In the genomic region with DNA sequence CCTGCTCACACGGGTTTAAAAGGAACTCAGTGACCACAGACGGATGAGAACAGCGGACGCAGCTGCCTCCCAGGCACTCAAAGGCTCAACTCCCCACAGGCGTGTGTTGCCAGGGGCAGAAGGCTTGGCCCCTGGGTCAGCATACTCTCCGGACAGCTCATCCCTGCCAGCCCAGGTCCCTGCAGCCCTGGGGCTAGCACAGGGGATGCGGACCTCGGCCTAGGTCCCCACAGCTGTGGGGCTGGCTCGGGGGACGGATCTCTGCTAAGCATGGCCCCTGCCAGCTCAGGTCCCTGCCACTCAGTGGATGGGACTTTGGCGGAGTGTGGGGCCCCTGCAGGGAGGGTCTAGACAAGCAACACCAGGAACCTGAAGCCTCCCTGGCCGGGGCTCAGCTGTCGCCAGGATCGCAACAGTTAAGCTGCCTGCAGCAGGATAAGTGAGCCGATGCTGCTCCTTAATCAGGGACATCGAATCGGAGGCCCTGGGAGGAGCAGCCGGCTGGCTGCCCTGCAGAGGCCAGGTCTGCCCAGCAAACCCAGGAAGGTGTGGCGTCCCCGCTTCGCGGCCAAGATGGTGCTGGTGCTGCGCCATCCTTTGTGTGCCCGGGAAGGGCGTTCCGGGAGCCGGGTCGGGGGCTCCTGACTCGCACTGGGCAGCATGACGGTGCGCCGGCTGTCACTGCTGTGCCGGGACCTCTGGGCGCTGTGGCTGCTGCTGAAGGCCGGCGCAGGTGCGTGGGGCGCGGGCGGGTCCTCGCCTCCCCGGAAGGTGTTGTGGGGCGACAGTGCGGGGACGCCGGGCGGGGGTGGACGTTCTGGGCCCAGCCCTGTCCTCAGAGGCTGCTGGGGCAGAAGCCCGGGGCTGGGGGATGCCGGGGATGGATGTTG, we compare ENCODE assay signal across 8 cellular contexts. TPM values are rescaled to one million over a fixed set of nuclear protein-coding genes. Genes with fewer than 3 reads are reported as not detected.
DNase-seq lines count a peak whose midpoint lies in the region; ATAC-seq and TF ChIP-seq lines count a peak whose summit lies in the region.

No MANE protein-coding gene starts in this region.

- no peak for ATAC-seq in activated CD8-positive, alpha-beta T cell treated with anti-CD3 and anti-CD28 coated beads for 36 hours
- no peak for ATAC-seq in GM18858 (IDR thresholded peaks at IDR 0.05; ENCODE audit: unreplicated experiment)

- intact Hi-C loops in activated CD8-positive, alpha-beta T cell treated with anti-CD3 and anti-CD28 coated beads for 36 hours (cut with micrococcal nuclease): no loop called here

- H3K9me3 Mint-ChIP-seq in activated CD8-positive, alpha-beta T cell treated with anti-CD3 and anti-CD28 coated beads for 36 hours: peaks cover 4% of the 10 kb centered on the region

- H3K27ac Mint-ChIP-seq in activated CD8-positive, alpha-beta T cell treated with anti-CD3 and anti-CD28 coated beads for 36 hours: no peak overlapping the region

- peaks cover 2% of the 10 kb centered on the region for H3K27me3 Mint-ChIP-seq in activated CD8-positive, alpha-beta T cell treated with anti-CD3 and anti-CD28 coated beads for 36 hours

- H3K4me3 Mint-ChIP-seq in activated CD8-positive, alpha-beta T cell treated with anti-CD3 and anti-CD28 coated beads for 36 hours: no peak overlapping the region

- POLR2A ChIA-PET in activated CD8-positive, alpha-beta T cell treated with anti-CD3 and anti-CD28 coated beads for 36 hours (lab: Charles Lee): no interaction called here

- TF ChIP-seq CTCF in activated CD8-positive, alpha-beta T cell treated with anti-CD3 and anti-CD28 coated beads for 36 hours (IDR thresholded peaks at IDR 0.05): no peak
- TF ChIP-seq CTCF in GM13977 (IDR thresholded peaks at IDR 0.05; ENCODE audit: extremely low read depth, insufficient read depth, missing control alignments): no peak

- CTCF ChIA-PET in activated CD8-positive, alpha-beta T cell treated with anti-CD3 and anti-CD28 coated beads for 36 hours (lab: Charles Lee): interaction anchor here (0.6 to 2.9 kb wide), 2 partner anchors 33 to 58 kb away, joined by 3 to 6 read pairs; a partner anchor contains a TSS

- peak; percentile 77 for DNase-seq in Ammon's horn (ENCODE audit: low spot score)
- peak; percentile 96 to 98 (median 97) for DNase-seq in NCI-H1417 (lab: John Stamatoyannopoulos, UW)
- peak; percentile 80 for DNase-seq in astrocyte of the hippocampus (ENCODE audit: low read depth, low spot score)
- DNase-seq in midbrain (lab: John Stamatoyannopoulos, UW): peak; percentile 65
- DNase-seq in activated CD8-positive, alpha-beta T cell treated with anti-CD3 and anti-CD28 coated beads for 36 hours: no peak
- no peak for DNase-seq in GM13977 (ENCODE audit: low spot score)
- no peak for DNase-seq in inferior parietal cortex (ENCODE audit: extremely low spot score)

- H3K36me3 Mint-ChIP-seq in activated CD8-positive, alpha-beta T cell treated with anti-CD3 and anti-CD28 coated beads for 36 hours (ENCODE audit: low read depth): peaks cover 5% of the 10 kb centered on the region

- peaks cover 16% of the 10 kb centered on the region for H3K4me1 Mint-ChIP-seq in activated CD8-positive, alpha-beta T cell treated with anti-CD3 and anti-CD28 coated beads for 36 hours (ENCODE audit: low read depth)

- in situ Hi-C loops in GM13977 (cut with MboI; ENCODE audit: low pct_unique_long_range_greater_than_20kb, low sequenced_read_pairs, unreplicated experiment): no loop called here

RNA-seq across cellular contexts. Expression of a gene that starts 32.5 kb away (rescaled TPM):
- 1 to 10 TPM; 7.6 to 8.9 TPM for total RNA-seq in activated CD8-positive, alpha-beta T cell treated with anti-CD3 and anti-CD28 coated beads for 36 hours

Comparison
In these comparisons a context has a peak if more than half of its experiments do, and no peak if none do; other contexts are left out.
1. DNase-seq: peak in Ammon's horn (single experiment), NCI-H1417 (3 of 3), astrocyte of the hippocampus (single experiment) and midbrain (single experiment); none in activated CD8-positive, alpha-beta T cell treated with anti-CD3 and anti-CD28 coated beads for 36 hours (single experiment), GM13977 (single experiment) and inferior parietal cortex (single experiment).